ENCODE assay signal across 22 cellular contexts in the genomic region with DNA sequence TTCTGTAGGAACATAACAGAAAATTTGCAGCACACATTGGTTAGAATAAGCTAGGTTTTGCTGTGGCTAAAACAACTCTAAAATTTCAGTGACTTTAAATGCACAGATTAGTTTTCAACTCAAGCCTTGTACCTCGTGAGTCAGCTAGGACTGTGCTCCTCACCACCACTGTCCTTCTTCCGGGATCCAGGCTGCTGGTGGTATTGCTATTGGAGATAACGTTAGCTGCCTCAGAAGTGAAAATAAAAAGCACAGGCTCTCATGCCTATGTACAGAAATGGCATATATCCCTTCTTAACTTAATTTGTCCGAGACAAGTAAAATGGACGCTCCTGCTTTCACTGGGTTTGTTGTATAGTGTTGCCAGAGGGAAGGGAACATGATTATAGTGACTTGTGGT.
"Had no signal": no experiment of that assay in that cellular context is flagged by ENCODE, and none has a peak within 500 bp of the region (broad histone marks: within the 10 kb centered on the region; RNA-seq: fewer than 3 reads in every experiment).

No MANE protein-coding gene starts in this region.

- H3K79me2 ChIP-seq: parathyroid adenoma had no signal

- H2AFZ ChIP-seq: parathyroid adenoma had no signal

- H3K4me1 ChIP-seq: colonic mucosa, esophagus muscularis mucosa, parathyroid adenoma, uterus had no signal

- H3K27ac ChIP-seq: colonic mucosa, esophagus muscularis mucosa, parathyroid adenoma, uterus had no signal

- H3K27me3 ChIP-seq: colonic mucosa, esophagus muscularis mucosa, uterus had no signal

- ATAC-seq: activated CD4-positive, alpha-beta T cell treated with anti-CD3 and anti-CD28 coated beads for 36 hours; activated T-helper 17 cell treated with anti-CD3 and anti-CD28 coated beads, Interleukin-2, amount 50 U/mL, for 72 hours; left cardiac atrium; sciatic nerve; stimulated activated memory B cell treated with anti-CD40 and anti-IgM and Interleukin-4, amounts not matched to agents 10 μg/mL and 1 μg/mL and 100 μg/mL, for 72 hours; WTC11 had no signal

- H3K9me3 ChIP-seq: colonic mucosa, uterus had no signal

- H3K36me3 ChIP-seq: colonic mucosa, esophagus muscularis mucosa, uterus had no signal

- H3K9ac ChIP-seq: parathyroid adenoma had no signal

- FAIRE-seq: astrocyte, small intestine had no signal

- H3K4me3 ChIP-seq: colonic mucosa, esophagus muscularis mucosa, uterus had no signal

- DNase-seq: activated CD4-positive, alpha-beta T cell treated with anti-CD3 and anti-CD28 coated beads for 36 hours; activated CD4-positive, alpha-beta T cell treated with anti-CD3 and anti-CD28 coated beads, Interleukin-2, amount 50 U/mL, for 4 hours; activated CD8-positive, alpha-beta memory T cell treated with anti-CD3 and anti-CD28 coated beads for 24 hours; activated CD8-positive, alpha-beta memory T cell treated with anti-CD3 and anti-CD28 coated beads, Interleukin-2, amount 50 U/mL, for 4 hours; activated naive CD4-positive, alpha-beta T cell; activated naive CD8-positive, alpha-beta T cell treated with anti-CD3 and anti-CD28 coated beads for 36 hours; activated T-cell treated with anti-CD3 and anti-CD28 coated beads, Interleukin-2, amount 50 U/mL, for 24 hours; colonic mucosa; islet precursor cell; left cardiac atrium; mesenchymal stem cell; nucleus accumbens; small intestine; trophoblast cell; uterus had no signal
